15 cellular contexts compared by ENCODE assay signal in the genomic region with DNA sequence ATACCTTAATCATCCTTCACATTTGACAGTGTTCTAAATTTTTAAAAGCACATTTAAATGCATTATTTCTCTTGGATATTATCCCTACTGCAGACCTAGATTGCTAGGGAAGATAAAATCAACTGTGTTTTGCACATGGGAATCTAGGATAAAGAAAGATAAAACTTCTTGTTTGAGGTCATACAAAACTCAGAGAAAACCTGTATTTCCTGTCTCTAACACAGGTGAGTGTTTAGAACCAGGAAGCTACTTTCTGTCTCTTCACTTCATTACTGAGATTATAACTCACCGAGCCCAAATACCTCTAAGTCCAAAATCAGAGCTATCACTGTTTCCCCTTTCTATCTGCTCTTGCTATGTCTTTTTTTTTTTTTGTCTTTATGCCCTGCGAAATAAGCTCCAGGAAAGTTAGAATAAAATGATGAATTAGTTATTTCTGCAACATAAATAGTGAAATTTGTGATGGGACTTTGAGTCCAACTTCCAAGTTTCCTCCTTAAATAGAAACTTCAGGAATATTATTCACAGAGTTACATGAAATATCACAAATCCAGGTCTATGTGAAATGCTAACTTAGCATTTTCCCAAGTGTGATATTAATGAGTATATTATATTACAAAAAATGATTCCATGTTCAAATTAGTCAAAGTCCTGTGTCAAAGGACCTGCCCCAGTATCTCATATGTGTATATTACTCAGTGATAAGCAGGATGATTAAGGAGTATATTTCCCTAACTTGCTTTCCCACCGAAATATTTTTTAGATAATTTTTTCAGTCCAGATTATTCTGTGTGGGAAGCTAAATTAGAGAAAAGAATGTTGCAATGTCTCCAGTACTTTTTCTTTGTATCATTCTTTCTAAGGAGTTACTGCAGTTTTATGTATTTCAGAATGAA.
A peak's percentile ranks its signal among the peaks of the same experiment; 100 is the strongest.
DNase-seq lines count a peak whose midpoint lies in the region; TF ChIP-seq lines count a peak whose summit lies in the region.
"Had no signal": no experiment of that assay in that cellular context is flagged by ENCODE, and none has a peak within 500 bp of the region (broad histone marks: within the 10 kb centered on the region; RNA-seq: fewer than 3 reads in every experiment).

No MANE protein-coding gene starts in this region.

- H4K20me1 ChIP-seq in smooth muscle cell (ENCODE audit: low read depth), result no peaks in the 10 kb centered on the region

- H3K27me3 ChIP-seq in smooth muscle cell (ENCODE audit: low read depth), result no peaks in the 10 kb centered on the region

- WGBS in smooth muscle cell (ENCODE audit: low lambda C conversion rate), result 83% methylated on average over 3 of the region's 3 CpGs

- H3K36me3 ChIP-seq in smooth muscle cell (ENCODE audit: low read depth), result no peaks in the 10 kb centered on the region

- no peaks in the 10 kb centered on the region for H3F3A ChIP-seq in smooth muscle cell (ENCODE audit: low read depth)

- no peaks in the 10 kb centered on the region for H3K9me3 ChIP-seq in smooth muscle cell (replicated peaks; ENCODE audit: low read depth)
- H3K9me3 ChIP-seq: Caco-2 had no signal

- H3K4me1 ChIP-seq in smooth muscle cell (ENCODE audit: low read depth), result no peaks in the 10 kb centered on the region
- H3K4me1 ChIP-seq: Caco-2 had no signal

- H3K27ac ChIP-seq in C4-2B, result peak overlapping the region; percentile 59; the same call in 1 of the 2 replicates
- no peak overlapping the region for H3K27ac ChIP-seq in smooth muscle cell (ENCODE audit: low read depth)

- no peak overlapping the region for H2AFZ ChIP-seq in smooth muscle cell (ENCODE audit: low read depth)

- TF ChIP-seq CTCF in C4-2B (conservative IDR thresholded peaks at IDR 0.05) (no peak), epithelial cell of esophagus (IDR thresholded peaks at IDR 0.05; ENCODE audit: insufficient read depth, low read depth, low read length, missing control alignments) (no peak), smooth muscle cell (IDR thresholded peaks at IDR 0.05; ENCODE audit: borderline replicate concordance, insufficient read depth, poor library complexity, severe bottlenecking) (no peak)

- peak; percentile 16 for DNase-seq in HPDE6-E6E7 (ENCODE audit: extremely low spot score)
- DNase-seq in NCI-H69 (lab: John Stamatoyannopoulos, UW), result peak; percentile 56
- peak; percentile 46 for DNase-seq in epithelial cell of esophagus (ENCODE audit: low read depth)
- DNase-seq in activated T-cell treated with anti-CD3 and anti-CD28 coated beads for 4 hours, result no peak
- DNase-seq in pons (ENCODE audit: low spot score), result no peak
- DNase-seq in smooth muscle cell (lab: John Stamatoyannopoulos, UW; ENCODE audit: unreplicated experiment), result no peak
- DNase-seq: Caco-2; CD4-positive, CD25-positive, alpha-beta regulatory T cell; DMS79 treated with DMSO at 0.1 percent for 48 hours; NCI-H1105; NCI-H187 treated with DMSO at 0.1 percent for 48 hours; Right ventricle myocardium superior; T-helper 2 cell had no signal

- no peaks in the 10 kb centered on the region for H3K79me2 ChIP-seq in smooth muscle cell (ENCODE audit: low read depth)

- H3K9ac ChIP-seq in smooth muscle cell (ENCODE audit: low read depth), result no peak overlapping the region

- no peak overlapping the region for H3K4me3 ChIP-seq in epithelial cell of esophagus (ENCODE audit: low read length)
- H3K4me3 ChIP-seq in smooth muscle cell, result no peak overlapping the region
- H3K4me3 ChIP-seq: GM23338 had no signal

- H3K4me2 ChIP-seq in smooth muscle cell, result no peak overlapping the region
- H3K4me2 ChIP-seq: GM23338 had no signal

Comparison
In these comparisons a context has a peak if more than half of its experiments do, and no peak if none do; other contexts are left out.
1. DNase-seq: peak in HPDE6-E6E7 (single experiment), NCI-H69 (single experiment) and epithelial cell of esophagus (single experiment); none in activated T-cell treated with anti-CD3 and anti-CD28 coated beads for 4 hours (single experiment), pons (single experiment) and smooth muscle cell (single experiment).